ENCODE assay signal across 13 cellular contexts in genomic region chr1:226722240-226722900, GRCh38. TPM values are rescaled to one million over a fixed set of nuclear protein-coding genes. Genes with fewer than 3 reads are reported as not detected.
A peak's percentile ranks its signal among the peaks of the same experiment; 100 is the strongest.
DNase-seq lines count a peak whose midpoint lies in the region; ATAC-seq and TF ChIP-seq lines count a peak whose summit lies in the region.
"Had no signal": no experiment of that assay in that cellular context is flagged by ENCODE, and none has a peak within 500 bp of the region (broad histone marks: within the 10 kb centered on the region; RNA-seq: fewer than 3 reads in every experiment).

No MANE protein-coding gene starts in this region.

- H3K4me3 Mint-ChIP-seq in activated CD4-positive, alpha-beta memory T cell treated with anti-CD3 and anti-CD28 coated beads, Interleukin-2, amount 10 ng/mL, durations not matched to agents 7 days and 5 days: no peak overlapping the region

- CTCF ChIA-PET in activated CD4-positive, alpha-beta memory T cell treated with anti-CD3 and anti-CD28 coated beads, Interleukin-2, amount 10 ng/mL, durations not matched to agents 7 days and 5 days (lab: Charles Lee): no interaction called here

- peaks cover 91% of the 10 kb centered on the region for H3K79me2 ChIP-seq in MM.1S (ENCODE audit: low read length)

- peak; percentile 73 for DNase-seq in DMS153 treated with DMSO at 0.1 percent for 48 hours (lab: John Stamatoyannopoulos, UW; ENCODE audit: unreplicated experiment)
- no peak for DNase-seq in activated CD4-positive, alpha-beta memory T cell treated with anti-CD3 and anti-CD28 coated beads, Interleukin-2, amount 10 ng/mL, durations not matched to agents 7 days and 5 days
- peak; percentile 53 for DNase-seq in midbrain (lab: John Stamatoyannopoulos, UW)
- DNase-seq in activated CD4-positive, CD25-positive, alpha-beta regulatory T cell treated with anti-CD3 and anti-CD28 coated beads, Interleukin-2, amount 50 U/mL, for 72 hours: no peak
- DNase-seq in HuH-7 (ENCODE audit: low spot score): no peak
- no peak for DNase-seq in MM.1S
- DNase-seq: activated CD4-positive, CD25-positive, alpha-beta regulatory T cell; NCI-H1436 treated with DMSO at 0.1 percent for 48 hours had no signal

- peaks cover 77% of the 10 kb centered on the region for H3K4me1 Mint-ChIP-seq in activated CD4-positive, alpha-beta memory T cell treated with anti-CD3 and anti-CD28 coated beads, Interleukin-2, amount 10 ng/mL, durations not matched to agents 7 days and 5 days

- H3K9me3 Mint-ChIP-seq in activated CD4-positive, alpha-beta memory T cell treated with anti-CD3 and anti-CD28 coated beads, Interleukin-2, amount 10 ng/mL, durations not matched to agents 7 days and 5 days: no peaks in the 10 kb centered on the region

- POLR2A ChIA-PET in activated CD4-positive, alpha-beta memory T cell treated with anti-CD3 and anti-CD28 coated beads, Interleukin-2, amount 10 ng/mL, durations not matched to agents 7 days and 5 days (lab: Charles Lee): interaction anchor here (0.8 to 1.2 kb wide), 2 partner anchors 9 to 42 kb away, joined by 3 to 5 read pairs; no protein-coding TSS in a partner anchor

- H3K9me2 ChIP-seq in MM.1S (replicated peaks; ENCODE audit: insufficient read depth, low read length): no peaks in the 10 kb centered on the region

- H3K27me3 ChIP-seq in BLaER1 (no peaks in the 10 kb centered on the region; the same call in 1 of the 2 replicates), MM.1S (replicated peaks; ENCODE audit: insufficient read depth, low read length) (no peaks in the 10 kb centered on the region)
- H3K27me3 ChIP-seq: ascending aorta had no signal

- H3K27ac Mint-ChIP-seq in activated CD4-positive, alpha-beta memory T cell treated with anti-CD3 and anti-CD28 coated beads, Interleukin-2, amount 10 ng/mL, durations not matched to agents 7 days and 5 days: peak overlapping the region; percentile 72

- no peak for TF ChIP-seq CTCF in MM.1S (IDR thresholded peaks at IDR 0.05; ENCODE audit: low read length)

- no peak for ATAC-seq in HG03025 (IDR thresholded peaks at IDR 0.05; ENCODE audit: low FRiP score, unreplicated experiment)

- H4K20me1 ChIP-seq in BLaER1: peaks cover 72% of the 10 kb centered on the region
- 0 out of 2 replicates have a peak, but pooled peaks cover 10% of the 10 kb centered on the region for H4K20me1 ChIP-seq in MM.1S (ENCODE audit: insufficient read depth, low read length)

- peak overlapping the region; percentile 11; the same call in 1 of the 2 replicates for H3K27ac ChIP-seq in BLaER1
- H3K27ac ChIP-seq in MM.1S (ENCODE audit: low read length): no peak overlapping the region
- H3K27ac ChIP-seq: ascending aorta, epithelial cell of prostate, HL-60 had no signal

- no peaks in the 10 kb centered on the region for H3F3A ChIP-seq in MM.1S (ENCODE audit: insufficient read depth, low read length)

- H3K4me2 ChIP-seq in BLaER1 (peak overlapping the region; percentile 72), MM.1S (ENCODE audit: low read depth, low read length) (no peak overlapping the region)

- no peaks in the 10 kb centered on the region for H3K27me3 Mint-ChIP-seq in activated CD4-positive, alpha-beta memory T cell treated with anti-CD3 and anti-CD28 coated beads, Interleukin-2, amount 10 ng/mL, durations not matched to agents 7 days and 5 days

- H3K4me1 ChIP-seq in BLaER1: peaks cover 91% of the 10 kb centered on the region
- H3K4me1 ChIP-seq in MM.1S (ENCODE audit: low read length): peaks cover 18% of the 10 kb centered on the region; the same call in 1 of the 2 replicates

- H3K4me3 ChIP-seq in BLaER1 (no peak overlapping the region), MM.1S (ENCODE audit: low read length) (no peak overlapping the region)
- H3K4me3 ChIP-seq: ascending aorta had no signal

- 0 out of 2 replicates have a peak overlapping the region, but pooled peaks have one; percentile 13 for H3K9ac ChIP-seq in BLaER1
- no peak overlapping the region for H3K9ac ChIP-seq in MM.1S (ENCODE audit: low read length)

- no peak overlapping the region for H2AFZ ChIP-seq in MM.1S (ENCODE audit: low read length)

- H3K36me3 Mint-ChIP-seq in activated CD4-positive, alpha-beta memory T cell treated with anti-CD3 and anti-CD28 coated beads, Interleukin-2, amount 10 ng/mL, durations not matched to agents 7 days and 5 days (ENCODE audit: low read depth): peaks cover 70% of the 10 kb centered on the region

- H3K9me3 ChIP-seq in BLaER1: no peaks in the 10 kb centered on the region
- H3K9me3 ChIP-seq in MM.1S (replicated peaks; ENCODE audit: insufficient read depth, low read length): no peaks in the 10 kb centered on the region
- H3K9me3 ChIP-seq: ascending aorta had no signal

- H3K36me3 ChIP-seq in BLaER1: peaks cover 55% of the 10 kb centered on the region
- H3K36me3 ChIP-seq in MM.1S (replicated peaks; ENCODE audit: insufficient read depth, low read length): 0 out of 2 replicates have a peak, but pooled peaks cover 6% of the 10 kb centered on the region
- H3K36me3 ChIP-seq: ascending aorta had no signal

RNA-seq across cellular contexts. Expression of gene ITPKB, which starts 16.7 kb away (rescaled TPM):
- 10 to 100 TPM; 43.6 to 44.4 TPM for total RNA-seq in activated CD4-positive, alpha-beta memory T cell treated with anti-CD3 and anti-CD28 coated beads, Interleukin-2, amount 10 ng/mL, durations not matched to agents 7 days and 5 days

Comparison
In these comparisons a context has a peak if more than half of its experiments do, and no peak if none do; other contexts are left out.
1. DNase-seq: peak in DMS153 treated with DMSO at 0.1 percent for 48 hours (single experiment) and midbrain (single experiment); none in activated CD4-positive, alpha-beta memory T cell treated with anti-CD3 and anti-CD28 coated beads, Interleukin-2, amount 10 ng/mL, durations not matched to agents 7 days and 5 days (single experiment), activated CD4-positive, CD25-positive, alpha-beta regulatory T cell treated with anti-CD3 and anti-CD28 coated beads, Interleukin-2, amount 50 U/mL, for 72 hours (single experiment), HuH-7 (single experiment) and MM.1S (single experiment).